ENCODE assay signal across 9 cellular contexts in the genomic region with DNA sequence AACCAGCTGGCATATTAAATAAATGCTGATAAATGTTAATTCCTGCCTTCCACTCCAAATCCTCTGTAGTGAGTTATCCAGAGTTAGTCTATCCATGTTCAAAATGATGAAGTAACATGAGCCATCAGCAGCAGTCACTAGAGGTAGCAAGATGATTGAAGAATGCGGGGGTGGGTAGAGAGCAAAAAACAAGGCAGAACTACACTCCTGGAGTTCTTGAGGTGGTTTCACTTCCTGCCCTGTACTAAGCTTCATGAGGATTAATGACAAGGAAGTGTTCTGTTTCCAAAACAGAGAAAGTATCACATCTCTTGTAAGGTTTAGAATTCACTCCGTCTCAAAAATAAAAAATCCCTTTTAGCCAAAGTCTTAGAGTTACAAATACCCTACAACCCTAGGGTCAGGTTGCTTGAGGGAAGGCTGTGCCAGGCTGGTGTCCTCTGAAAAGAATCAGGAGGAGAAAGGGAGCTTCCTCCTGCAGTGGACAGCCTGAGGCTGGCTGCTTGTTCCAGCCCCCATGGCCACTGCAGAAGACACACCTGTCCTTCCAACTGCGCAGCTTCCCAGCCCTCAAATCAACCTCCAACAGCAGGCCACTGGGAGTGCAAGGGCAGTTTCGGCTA.
A peak's percentile ranks its signal among the peaks of the same experiment; 100 is the strongest.
DNase-seq lines count a peak whose midpoint lies in the region; ATAC-seq and TF ChIP-seq lines count a peak whose summit lies in the region.
"Had no signal": no experiment of that assay in that cellular context is flagged by ENCODE, and none has a peak within 500 bp of the region (broad histone marks: within the 10 kb centered on the region; RNA-seq: fewer than 3 reads in every experiment).

No MANE protein-coding gene starts in this region.

- peak overlapping the region in 5 of 8 donors; percentile 5 to 79 (median 25) for H3K4me3 Mint-ChIP-seq in naive B cell

- peaks cover 17 to 28% (median 18%) of the 10 kb centered on the region in 3 donors for H3K4me1 Mint-ChIP-seq in naive B cell

- no TSS peak for BruUV-seq in OCI-LY7 (replicated peaks; lab: Mats Ljungman, UMichigan)

- H3K9me3 ChIP-seq in OCI-LY7 (ENCODE audit: low read length) (no peaks in the 10 kb centered on the region), hepatocyte (ENCODE audit: low read depth) (no peaks in the 10 kb centered on the region), esophagus squamous epithelium (no peaks in the 10 kb centered on the region), heart left ventricle (no peaks in the 10 kb centered on the region)
- H3K9me3 ChIP-seq: Peyer's patch had no signal

- H2AFZ ChIP-seq in OCI-LY7 (ENCODE audit: low read length) (no peak overlapping the region), hepatocyte (no peak overlapping the region)

- no peaks in the 10 kb centered on the region for H3K9me2 ChIP-seq in OCI-LY7 (ENCODE audit: insufficient read depth, low read length)
- no peaks in the 10 kb centered on the region for H3K9me2 ChIP-seq in hepatocyte (replicated peaks; ENCODE audit: insufficient read depth)

- H3K79me2 ChIP-seq in OCI-LY7 (ENCODE audit: insufficient read depth, low read depth, low read length) (no peaks in the 10 kb centered on the region), hepatocyte (peaks cover 5% of the 10 kb centered on the region)

- H3K36me3 ChIP-seq in OCI-LY7 (ENCODE audit: insufficient read depth, low read length): no peaks in the 10 kb centered on the region
- no peaks in the 10 kb centered on the region for H3K36me3 ChIP-seq in hepatocyte (replicated peaks; ENCODE audit: insufficient read depth, low read depth)
- no peaks in the 10 kb centered on the region for H3K36me3 ChIP-seq in esophagus squamous epithelium
- H3K36me3 ChIP-seq in heart left ventricle: no peaks in the 10 kb centered on the region
- H3K36me3 ChIP-seq: Peyer's patch had no signal

- intact Hi-C loops in OCI-LY7 (cut with micrococcal nuclease; ENCODE audit: unreplicated experiment) (no loop called here), esophagus squamous epithelium (cut with DNase I) (no loop called here), heart left ventricle (cut with DNase I) (loop anchor here in 3 of 10 donors (10.0 kb wide), 3 partner anchors 85 to 175 kb away; no protein-coding TSS in a partner anchor)

- peak overlapping the region in 4 of 6 donors; percentile 31 to 57 (median 39) for H3K27ac Mint-ChIP-seq in naive B cell

- WGBS in hepatocyte (ENCODE audit: low lambda C conversion rate, missing lambda C conversion rate): 77% methylated on average over 4 of the region's 4 CpGs
- 84 to 89% methylated on average over 4 of the region's 4 CpGs for WGBS in esophagus squamous epithelium, 2 donors
- WGBS in heart left ventricle, 4 donors: 87 to 95% (median 90%) methylated on average over 4 of the region's 4 CpGs

- H3K9me3 Mint-ChIP-seq in naive B cell: no peaks in the 10 kb centered on the region

- TF ChIP-seq CTCF in OCI-LY7 (conservative IDR thresholded peaks at IDR 0.05; ENCODE audit: low read length) (no peak), hepatocyte (IDR thresholded peaks at IDR 0.05; ENCODE audit: poor library complexity) (no peak), esophagus squamous epithelium (IDR thresholded peaks at IDR 0.05) (no peak), heart left ventricle (IDR thresholded peaks at IDR 0.05) (no peak)

- no peaks in the 10 kb centered on the region for H3K36me3 Mint-ChIP-seq in naive B cell

- H4K20me1 ChIP-seq in OCI-LY7 (ENCODE audit: insufficient read depth, low read length) (no peaks in the 10 kb centered on the region), hepatocyte (ENCODE audit: insufficient read depth, poor library complexity, severe bottlenecking) (no peaks in the 10 kb centered on the region)

- DNase-seq in OCI-LY7 (ENCODE audit: low spot score): peak; percentile 57
- peak; percentile 38 for DNase-seq in naive B cell
- no peak for DNase-seq in hepatocyte (ENCODE audit: low spot score)
- DNase-seq in mesenteric fat pad (ENCODE audit: low spot score): no peak
- no peak for DNase-seq in esophagus squamous epithelium (lab: John Stamatoyannopoulos, UW)
- DNase-seq in heart left ventricle: no peak

- no peaks in the 10 kb centered on the region for H3K27me3 Mint-ChIP-seq in naive B cell

- H3K4me2 ChIP-seq in OCI-LY7 (ENCODE audit: low read length) (peak overlapping the region; percentile 25), hepatocyte (no peak overlapping the region)

- H3K4me1 ChIP-seq in OCI-LY7 (ENCODE audit: insufficient read depth, low read length, poor library complexity, severe bottlenecking) (peaks cover 15% of the 10 kb centered on the region), hepatocyte (ENCODE audit: insufficient read depth) (peaks cover 4% of the 10 kb centered on the region), esophagus squamous epithelium (peaks cover 0 to 8% (median 0%) of the 10 kb centered on the region in 3 donors), heart left ventricle (peaks cover 0 to 25% (median 2%) of the 10 kb centered on the region in 12 donors)
- H3K4me1 ChIP-seq: Peyer's patch had no signal

- TF ChIP-seq POLR2A in esophagus squamous epithelium (IDR thresholded peaks at IDR 0.05) (no peak), heart left ventricle (IDR thresholded peaks at IDR 0.05) (no peak)

- H3K4me3 ChIP-seq in OCI-LY7 (ENCODE audit: low read depth, low read length, poor library complexity, severe bottlenecking) (no peak overlapping the region), hepatocyte (no peak overlapping the region), esophagus squamous epithelium (no peak overlapping the region), heart left ventricle (no peak overlapping the region)
- H3K4me3 ChIP-seq: Peyer's patch had no signal

- POLR2A ChIA-PET in OCI-LY7 (lab: Charles Lee): interaction anchor here (0.6 to 1.5 kb wide), 4 partner anchors 11 to 76 kb away, joined by 3 to 5 read pairs (median 4); no protein-coding TSS in a partner anchor

- no peaks in the 10 kb centered on the region for H3K27me3 ChIP-seq in hepatocyte
- no peaks in the 10 kb centered on the region for H3K27me3 ChIP-seq in esophagus squamous epithelium
- H3K27me3 ChIP-seq in heart left ventricle: no peaks in the 10 kb centered on the region
- H3K27me3 ChIP-seq: Peyer's patch had no signal

- H3K27ac ChIP-seq in OCI-LY7 (ENCODE audit: low read depth, low read length, poor library complexity, severe bottlenecking) (no peak overlapping the region), hepatocyte (no peak overlapping the region), esophagus squamous epithelium (no peak overlapping the region), heart left ventricle (no peak overlapping the region)

- CTCF ChIA-PET in OCI-LY7 (lab: Charles Lee; ENCODE audit: unreplicated experiment): no interaction called here

- ATAC-seq in GM18868 (IDR thresholded peaks at IDR 0.05; ENCODE audit: unreplicated experiment) (peak; percentile 90), HG02759 (IDR thresholded peaks at IDR 0.05; ENCODE audit: unreplicated experiment) (peak; percentile 67), naive B cell (ENCODE audit: low read depth in 2 of 2) (peak; percentile 96 to 99), heart left ventricle (no peak)

Comparison
In these comparisons a context has a peak if more than half of its experiments do, and no peak if none do; other contexts are left out.
1. ATAC-seq: peak in GM18868 (single experiment), HG02759 (single experiment) and naive B cell (2 of 2); none in heart left ventricle (0 of 4).
2. DNase-seq: peak in OCI-LY7 (single experiment) and naive B cell (single experiment); none in hepatocyte (single experiment), mesenteric fat pad (single experiment), esophagus squamous epithelium (single experiment) and heart left ventricle (0 of 5).